In genomic region chr11:18706330-18707243, GRCh38 we compare ENCODE assay signal across 2 cellular contexts.
TF ChIP-seq lines count a peak whose summit lies in the region.

No MANE protein-coding gene starts in this region.

TF ChIP-seq in K562, 482 proteins besides CTCF, POLR2A, EP300 and RAD21 (continued from another document):
- 0 out of 2 replicates have a peak, but pooled peaks have one; percentile 32 for TF ChIP-seq CTBP1 (IDR thresholded peaks at IDR 0.05; ENCODE audit: borderline replicate concordance)
- peak; percentile 19; the same call in 1 of the 2 replicates for TF ChIP-seq CREM (IDR thresholded peaks at IDR 0.05; ENCODE audit: low read depth)
TF ChIP-seq in K562: peak in this region for 3.

TF ChIP-seq in HEK293T, 16 proteins besides CTCF, POLR2A, EP300 and RAD21 (continued from another document):
- TF ChIP-seq FOXA1 (IDR thresholded peaks at IDR 0.05) (no peak), ZNF384 (IDR thresholded peaks at IDR 0.05) (no peak), LEF1 (IDR thresholded peaks at IDR 0.05; ENCODE audit: borderline replicate concordance) (no peak), FOXM1 (IDR thresholded peaks at IDR 0.05; ENCODE audit: borderline replicate concordance) (no peak), ELF4 (IDR thresholded peaks at IDR 0.05) (no peak), ARNT (IDR thresholded peaks at IDR 0.05) (no peak), NFRKB (IDR thresholded peaks at IDR 0.05) (no peak), BHLHE40 (IDR thresholded peaks at IDR 0.05; ENCODE audit: borderline replicate concordance) (no peak), HDGF (IDR thresholded peaks at IDR 0.05; ENCODE audit: borderline replicate concordance) (no peak)
- TF ChIP-seq, protein P1, sequence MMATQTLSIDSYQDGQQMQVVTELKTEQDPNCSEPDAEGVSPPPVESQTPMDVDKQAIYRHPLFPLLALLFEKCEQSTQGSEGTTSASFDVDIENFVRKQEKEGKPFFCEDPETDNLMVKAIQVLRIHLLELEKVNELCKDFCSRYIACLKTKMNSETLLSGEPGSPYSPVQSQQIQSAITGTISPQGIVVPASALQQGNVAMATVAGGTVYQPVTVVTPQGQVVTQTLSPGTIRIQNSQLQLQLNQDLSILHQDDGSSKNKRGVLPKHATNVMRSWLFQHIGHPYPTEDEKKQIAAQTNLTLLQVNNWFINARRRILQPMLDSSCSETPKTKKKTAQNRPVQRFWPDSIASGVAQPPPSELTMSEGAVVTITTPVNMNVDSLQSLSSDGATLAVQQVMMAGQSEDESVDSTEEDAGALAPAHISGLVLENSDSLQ (IDR thresholded peaks at IDR 0.05) = no peak
